In genomic region chr11:118924591-118925585, GRCh38 we compare ENCODE assay signal across 1 cellular context.
A peak's percentile ranks its signal among the peaks of the same experiment; 100 is the strongest.
TF ChIP-seq lines count a peak whose summit lies in the region.

No MANE protein-coding gene starts in this region.

TF ChIP-seq in HepG2, 621 proteins besides CTCF, POLR2A, EP300 and RAD21 (continued from another document and continues in another):
- TF ChIP-seq SPEN (CRISPR knock-in tag; IDR thresholded peaks at IDR 0.05; ENCODE audit: low read depth): 0 out of 2 replicates have a peak, but pooled peaks have one; percentile 27
- TF ChIP-seq MIER3 (CRISPR knock-in tag; IDR thresholded peaks at IDR 0.05; ENCODE audit: borderline replicate concordance): no peak
- TF ChIP-seq ZSCAN20 (CRISPR knock-in tag; IDR thresholded peaks at IDR 0.05; ENCODE audit: borderline replicate concordance): no peak
- TF ChIP-seq AKAP8 (CRISPR knock-in tag; IDR thresholded peaks at IDR 0.05): no peak; the same call in 1 of the 2 replicates
- no peak for TF ChIP-seq TBP (CRISPR knock-in tag; IDR thresholded peaks at IDR 0.05)
- TF ChIP-seq POLR2AphosphoS5 (IDR thresholded peaks at IDR 0.05; ENCODE audit: low read depth, low read length): no peak
- no peak for TF ChIP-seq CCAR2 (optimal IDR thresholded peaks at IDR 0.05; ENCODE audit: low read depth, low read length)
- TF ChIP-seq TCF12 (IDR thresholded peaks at IDR 0.05): no peak
- TF ChIP-seq TCF12 (CRISPR knock-in tag; IDR thresholded peaks at IDR 0.05): no peak
- no peak for TF ChIP-seq IRF9 (CRISPR knock-in tag; IDR thresholded peaks at IDR 0.05; ENCODE audit: borderline replicate concordance)
- TF ChIP-seq ELF3 (CRISPR knock-in tag; IDR thresholded peaks at IDR 0.05): no peak
- no peak for TF ChIP-seq DZIP1 (CRISPR knock-in tag; IDR thresholded peaks at IDR 0.05)
- 0 out of 4 replicates have a peak, but pooled peaks of 1 of the 2 experiments have one; percentile 43 for TF ChIP-seq KLF16 (CRISPR knock-in tag; IDR thresholded peaks at IDR 0.05)
- TF ChIP-seq ZNF430 (CRISPR knock-in tag; IDR thresholded peaks at IDR 0.05): no peak
- TF ChIP-seq DNMT3B (CRISPR knock-in tag; conservative IDR thresholded peaks at IDR 0.05): no peak
- TF ChIP-seq PAF1 (CRISPR knock-in tag; IDR thresholded peaks at IDR 0.05): no peak
- TF ChIP-seq HNRNPLL (IDR thresholded peaks at IDR 0.05; ENCODE audit: low read depth, low read length, poor library complexity, severe bottlenecking): no peak
- no peak for TF ChIP-seq ZNF292 (CRISPR knock-in tag; IDR thresholded peaks at IDR 0.05; ENCODE audit: borderline replicate concordance, low read depth)
- TF ChIP-seq SCMH1 (CRISPR knock-in tag; IDR thresholded peaks at IDR 0.05; ENCODE audit: borderline replicate concordance): no peak
- TF ChIP-seq RERE (CRISPR knock-in tag; IDR thresholded peaks at IDR 0.05; ENCODE audit: low read depth): no peak
- peak; percentile 63; the same call in 1 of the 2 replicates for TF ChIP-seq ZNF234 (CRISPR knock-in tag; conservative IDR thresholded peaks at IDR 0.05)
- no peak for TF ChIP-seq ZNF253 (CRISPR knock-in tag; IDR thresholded peaks at IDR 0.05; ENCODE audit: borderline replicate concordance)
- TF ChIP-seq POGZ (CRISPR knock-in tag; IDR thresholded peaks at IDR 0.05): peak; percentile 37
- TF ChIP-seq GRHL1 (CRISPR knock-in tag; conservative IDR thresholded peaks at IDR 0.05): no peak
- TF ChIP-seq ZNF660 (CRISPR knock-in tag; IDR thresholded peaks at IDR 0.05; ENCODE audit: borderline replicate concordance, low read depth): no peak
- no peak for TF ChIP-seq ZNF446 (CRISPR knock-in tag; IDR thresholded peaks at IDR 0.05)
- TF ChIP-seq ZNF747 (CRISPR knock-in tag; IDR thresholded peaks at IDR 0.05; ENCODE audit: borderline replicate concordance): no peak
- peak; percentile 27; the same call in 1 of the 2 replicates for TF ChIP-seq AHR (CRISPR knock-in tag; IDR thresholded peaks at IDR 0.05)
- TF ChIP-seq LBX2 (CRISPR knock-in tag; IDR thresholded peaks at IDR 0.05; ENCODE audit: borderline replicate concordance): no peak
- TF ChIP-seq MLXIP (CRISPR knock-in tag; IDR thresholded peaks at IDR 0.05; ENCODE audit: borderline replicate concordance): no peak
- no peak for TF ChIP-seq ZNF816 (CRISPR knock-in tag; IDR thresholded peaks at IDR 0.05; ENCODE audit: borderline replicate concordance)
- no peak for TF ChIP-seq ZC3H13 (CRISPR knock-in tag; IDR thresholded peaks at IDR 0.05)
- TF ChIP-seq GPBP1L1 (CRISPR knock-in tag; IDR thresholded peaks at IDR 0.05): no peak
- TF ChIP-seq ZNF142 (CRISPR knock-in tag; IDR thresholded peaks at IDR 0.05): no peak
- no peak for TF ChIP-seq SRSF9 (IDR thresholded peaks at IDR 0.05; ENCODE audit: borderline replicate concordance, insufficient read depth, low read depth, low read length, poor library complexity, severe bottlenecking)
